ENCODE assay signal across 25 cellular contexts in genomic region chr12:124761056-124761455, GRCh38.
DNase-seq lines count a peak whose midpoint lies in the region; ATAC-seq, FAIRE-seq and TF ChIP-seq lines count a peak whose summit lies in the region.
"Had no signal": no experiment of that assay in that cellular context is flagged by ENCODE, and none has a peak within 500 bp of the region (broad histone marks: within the 10 kb centered on the region; RNA-seq: fewer than 3 reads in every experiment).

No MANE protein-coding gene starts in this region.

- TF ChIP-seq CTCF in HepG2 (CRISPR knock-in tag; IDR thresholded peaks at IDR 0.05): no peak
- no peak for TF ChIP-seq CTCF in right lobe of liver (IDR thresholded peaks at IDR 0.05)

- 78% methylated on average over 5 of the region's 7 CpGs for WGBS in HepG2 (ENCODE audit: low lambda C conversion rate)
- WGBS in right lobe of liver (ENCODE audit: insufficient coverage, low coverage, low lambda C conversion rate, missing lambda C conversion rate): 100% methylated on average over 3 of the region's 7 CpGs
- no CpG with 5 or more reads among the region's 7 CpGs for WGBS in neuronal stem cell (ENCODE audit: extremely low coverage in 2 of 2, insufficient read length in 2 of 2, insufficient replicate concordance in 1 of 2), 2 donors

- no peak overlapping the region for H3K14ac ChIP-seq in neuronal stem cell (ENCODE audit: low read length)

- in situ Hi-C loops in HepG2 (cut with HindIII; ENCODE audit: extremely low pct_ligation_motif_present, low pct_unique_long_range_greater_than_20kb): loop anchor here (10.0 kb wide), 1 partner anchor 406 kb away; no protein-coding TSS in a partner anchor
- in situ Hi-C loops in ACHN (cut with HindIII; ENCODE audit: low pct_ligation_motif_present, low pct_unique_long_range_greater_than_20kb, low sequenced_read_pairs): no loop called here

- H3K23ac ChIP-seq in neuronal stem cell (ENCODE audit: low read depth, low read length, poor library complexity): peak overlapping the region; percentile 19

- H3K27ac ChIP-seq in HepG2 (ENCODE audit: extremely low read length, insufficient read depth, low read length) (no peak overlapping the region), right lobe of liver (no peak overlapping the region), Karpas-422 (ENCODE audit: low read length) (peak overlapping the region; percentile 98), neuronal stem cell (replicated peaks; ENCODE audit: low read length) (no peak overlapping the region)
- H3K27ac ChIP-seq: GM23248 had no signal

- CTCF ChIA-PET in HepG2 (lab: Yijun Ruan, JAX; ENCODE audit: low intra/inter-chr PET ratio, low total read pairs): no interaction called here

- H3K27ac Mint-ChIP-seq in dendritic cell treated with granulocyte-macrophage colony-stimulating factor and Interleukin-4, amounts not matched to agents 40 ng/mL and 50 ng/mL, for 4 days: peak overlapping the region; percentile 82
- H3K27ac Mint-ChIP-seq: CD4-positive, alpha-beta T cell had no signal

- H3K9ac ChIP-seq in HepG2 (ENCODE audit: insufficient read depth, low read depth, low read length) (no peak overlapping the region), Karpas-422 (ENCODE audit: low read length) (no peak overlapping the region), neuronal stem cell (ENCODE audit: low read depth, low read length, poor library complexity) (no peak overlapping the region)
- H3K9ac ChIP-seq: GM23248, SK-N-SH had no signal

- no peak for TF ChIP-seq RAD21 in HepG2 (CRISPR knock-in tag; IDR thresholded peaks at IDR 0.05)

- POLR2A ChIA-PET in HepG2 (lab: Yijun Ruan, JAX): no interaction called here

- H3K9me3 ChIP-seq in HepG2 (ENCODE audit: low read length) (peaks cover 15% of the 10 kb centered on the region), right lobe of liver (peaks cover 0 to 4% (median 2%) of the 10 kb centered on the region in 4 donors), Karpas-422 (ENCODE audit: low read length) (peaks cover 30% of the 10 kb centered on the region), neuronal stem cell (replicated peaks in 1 of 2; ENCODE audit: control insufficient read depth in 2 of 2, insufficient read depth in 1 of 2, low read depth in 1 of 2, low read length in 2 of 2) (peaks cover 12 to 34% of the 10 kb centered on the region in 2 donors)
- H3K9me3 ChIP-seq: SK-N-SH had no signal

- no peak overlapping the region for H2BK120ac ChIP-seq in neuronal stem cell (ENCODE audit: low read depth, low read length)

- peak overlapping the region; percentile 78 for H2AK5ac ChIP-seq in neuronal stem cell (ENCODE audit: low read depth, low read length)

- H3K18ac ChIP-seq in neuronal stem cell (ENCODE audit: low read length): no peak overlapping the region

- no peak overlapping the region for H3K4me3 ChIP-seq in HepG2 (replicated peaks in 1 of 3; ENCODE audit: insufficient read depth in 1 of 3, low read depth in 2 of 3, low read length in 3 of 3)
- no peak overlapping the region for H3K4me3 ChIP-seq in right lobe of liver
- H3K4me3 ChIP-seq in Karpas-422 (ENCODE audit: low read length): no peak overlapping the region
- H3K4me3 ChIP-seq in neuronal stem cell (ENCODE audit: low read length in 2 of 2): no peak overlapping the region
- H3K4me3 ChIP-seq: A549, GM12878, GM23248, HAP-1, MG63 had no signal

- TF ChIP-seq POLR2A in HepG2 (IDR thresholded peaks at IDR 0.05; ENCODE audit: insufficient read depth in 1 of 2, low read depth in 2 of 2, low read length in 2 of 2): no peak
- no peak for TF ChIP-seq POLR2A in right lobe of liver (IDR thresholded peaks at IDR 0.05)

- DNase-seq in HepG2 (ENCODE audit: low spot score) (no peak), right lobe of liver (no peak), Karpas-422 (no peak), neuronal stem cell (ENCODE audit: low spot score) (no peak), NCI-H1092 (lab: John Stamatoyannopoulos, UW) (no peak), ACHN (no peak)
- DNase-seq: BE2C; CD4-positive, alpha-beta T cell; COR-L47; DMS 273 treated with DMSO at 0.1 percent for 48 hours; DMS79 treated with DMSO at 0.1 percent for 48 hours; GM23248; MG63; NCI-H1417 treated with DMSO at 0.1 percent for 48 hours; NCI-H187; NCI-H446 treated with DMSO at 0.1 percent for 48 hours; NCI-H526 treated with DMSO at 0.1 percent for 48 hours; RPMI8226; SIG-M5; SK-N-SH had no signal

- FAIRE-seq in HepG2 (lab: Jason Lieb, UNC): no peak
- FAIRE-seq: A549, GM12878 had no signal

- TF ChIP-seq EP300 in HepG2 (IDR thresholded peaks at IDR 0.05; ENCODE audit: low read depth in 2 of 2, low read length in 2 of 2) (no peak), HepG2 (CRISPR knock-in tag; IDR thresholded peaks at IDR 0.05; ENCODE audit: borderline replicate concordance) (no peak)

- ATAC-seq in HepG2 (no peak), right lobe of liver (no peak), GM18867 (IDR thresholded peaks at IDR 0.05; ENCODE audit: unreplicated experiment) (no peak)

- BruUV-seq in HepG2 (replicated peaks; lab: Mats Ljungman, UMichigan): no TSS peak

- intact Hi-C loops in HepG2 (cut with micrococcal nuclease; ENCODE audit: unreplicated experiment): no loop called here
- intact Hi-C loops in right lobe of liver (cut with DNase I): loop anchor here (10.0 kb wide), 4 partner anchors 186 to 726 kb away; partner anchors contain the start of gene NCOR2 (in 1 of the 2)
- intact Hi-C loops in dendritic cell treated with granulocyte-macrophage colony-stimulating factor and Interleukin-4, amounts not matched to agents 40 ng/mL and 50 ng/mL, for 4 days (cut with micrococcal nuclease): no loop called here

- H3K36me3 Mint-ChIP-seq in dendritic cell treated with granulocyte-macrophage colony-stimulating factor and Interleukin-4, amounts not matched to agents 40 ng/mL and 50 ng/mL, for 4 days (ENCODE audit: low read depth): peaks cover 18% of the 10 kb centered on the region

- H4K20me1 ChIP-seq in HepG2 (ENCODE audit: insufficient read depth, low read length) (no peaks in the 10 kb centered on the region), Karpas-422 (ENCODE audit: insufficient read depth, low read depth, low read length) (no peaks in the 10 kb centered on the region)

- peaks cover 3 to 22% of the 10 kb centered on the region in 2 experiments; a peak in 2 of 5 replicates for H3K27me3 ChIP-seq in HepG2 (ENCODE audit: control insufficient read depth in 1 of 2, insufficient read depth in 2 of 2, low read length in 2 of 2)
- no peaks in the 10 kb centered on the region for H3K27me3 ChIP-seq in right lobe of liver
- H3K27me3 ChIP-seq in Karpas-422 (ENCODE audit: low read length): no peaks in the 10 kb centered on the region
- no peaks in the 10 kb centered on the region for H3K27me3 ChIP-seq in neuronal stem cell (ENCODE audit: control insufficient read depth in 3 of 3, insufficient read depth in 3 of 3, low read depth in 1 of 3, low read length in 3 of 3)
- H3K27me3 ChIP-seq: BE2C, MG63 had no signal

- H3K36me3 ChIP-seq in HepG2 (replicated peaks in 1 of 2; ENCODE audit: control insufficient read depth in 1 of 2, insufficient read depth in 2 of 2, low read length in 2 of 2) (no peaks in the 10 kb centered on the region), right lobe of liver (no peaks in the 10 kb centered on the region), Karpas-422 (ENCODE audit: insufficient read depth, low read length) (peaks cover 7% of the 10 kb centered on the region; the same call in 1 of the 2 replicates), neuronal stem cell (replicated peaks in 1 of 2; ENCODE audit: control insufficient read depth in 2 of 2, insufficient read depth in 2 of 2, low read length in 2 of 2) (no peaks in the 10 kb centered on the region)
- H3K36me3 ChIP-seq: BE2C, HAP-1, MG63 had no signal

- H4K91ac ChIP-seq in neuronal stem cell (ENCODE audit: low read depth, low read length, poor library complexity): no peak overlapping the region

- H2BK12ac ChIP-seq in neuronal stem cell (ENCODE audit: low read length): no peak overlapping the region

- H3K79me2 ChIP-seq in HepG2 (ENCODE audit: insufficient read depth, low read length) (no peaks in the 10 kb centered on the region), Karpas-422 (ENCODE audit: low read length) (no peaks in the 10 kb centered on the region)

- no peak overlapping the region for H3K4me3 Mint-ChIP-seq in dendritic cell treated with granulocyte-macrophage colony-stimulating factor and Interleukin-4, amounts not matched to agents 40 ng/mL and 50 ng/mL, for 4 days
- H3K4me3 Mint-ChIP-seq: CD4-positive, alpha-beta T cell had no signal

- no peaks in the 10 kb centered on the region for H3K9me2 ChIP-seq in Karpas-422 (replicated peaks; ENCODE audit: insufficient read depth, low read length)
- H3K9me2 ChIP-seq: SK-N-SH had no signal

- H3K4me1 ChIP-seq in HepG2 (ENCODE audit: insufficient read depth, low read length) (no peaks in the 10 kb centered on the region), right lobe of liver (peaks cover 0 to 3% (median 0%) of the 10 kb centered on the region in 4 donors), Karpas-422 (ENCODE audit: low read length) (peaks cover 58% of the 10 kb centered on the region), neuronal stem cell (ENCODE audit: control insufficient read depth in 2 of 2, insufficient read depth in 1 of 2, low read depth in 1 of 2, low read length in 2 of 2) (peaks cover 0 to 1% of the 10 kb centered on the region in 2 donors)
- H3K4me1 ChIP-seq: HAP-1 had no signal

- no peaks in the 10 kb centered on the region for H3K79me1 ChIP-seq in neuronal stem cell (ENCODE audit: low read depth, low read length)

- no peak overlapping the region for H2BK5ac ChIP-seq in neuronal stem cell (ENCODE audit: low read length)

- H3K27me3 Mint-ChIP-seq in dendritic cell treated with granulocyte-macrophage colony-stimulating factor and Interleukin-4, amounts not matched to agents 40 ng/mL and 50 ng/mL, for 4 days: peaks cover 12% of the 10 kb centered on the region
- H3K27me3 Mint-ChIP-seq: CD4-positive, alpha-beta T cell had no signal

- H3K4me1 Mint-ChIP-seq in dendritic cell treated with granulocyte-macrophage colony-stimulating factor and Interleukin-4, amounts not matched to agents 40 ng/mL and 50 ng/mL, for 4 days (ENCODE audit: low read depth): peaks cover 80% of the 10 kb centered on the region

- H4K8ac ChIP-seq in neuronal stem cell (ENCODE audit: low read depth, low read length): no peak overlapping the region

- peak overlapping the region; percentile 49 for H2BK15ac ChIP-seq in neuronal stem cell (ENCODE audit: low read length)

- H3K4ac ChIP-seq in neuronal stem cell (ENCODE audit: low read length): no peak overlapping the region

- H3K9me3 Mint-ChIP-seq in dendritic cell treated with granulocyte-macrophage colony-stimulating factor and Interleukin-4, amounts not matched to agents 40 ng/mL and 50 ng/mL, for 4 days: peaks cover 19% of the 10 kb centered on the region
- H3K9me3 Mint-ChIP-seq: CD4-positive, alpha-beta T cell had no signal

- H3K4me2 ChIP-seq in HepG2 (ENCODE audit: low read depth, low read length) (no peak overlapping the region), Karpas-422 (ENCODE audit: low read depth, low read length, poor library complexity, severe bottlenecking) (no peak overlapping the region), neuronal stem cell (ENCODE audit: insufficient read depth, low read length, poor library complexity, severe bottlenecking) (no peak overlapping the region)
- H3K4me2 ChIP-seq: A549, SK-N-SH had no signal

- H2AFZ ChIP-seq in HepG2 (ENCODE audit: low read length) (no peak overlapping the region), Karpas-422 (ENCODE audit: low read length) (no peak overlapping the region), neuronal stem cell (ENCODE audit: low read length) (no peak overlapping the region)
- H2AFZ ChIP-seq: GM23248 had no signal

Comparison
In these comparisons a context has a peak if more than half of its experiments do, and no peak if none do; other contexts are left out.
1. intact Hi-C loops: an anchor here in right lobe of liver (10.0 kb wide); none called in HepG2 and dendritic cell treated with granulocyte-macrophage colony-stimulating factor and Interleukin-4, amounts not matched to agents 40 ng/mL and 50 ng/mL, for 4 days.